Comparison of ENCODE assay signal across 24 cellular contexts in genomic region chr16:69620564-69620963, GRCh38. TPM values are rescaled to one million over a fixed set of nuclear protein-coding genes. Genes with fewer than 3 reads are reported as not detected.
DNase-seq lines count a peak whose midpoint lies in the region; ATAC-seq and TF ChIP-seq lines count a peak whose summit lies in the region.
"Had no signal": no experiment of that assay in that cellular context is flagged by ENCODE, and none has a peak within 500 bp of the region (broad histone marks: within the 10 kb centered on the region; RNA-seq: fewer than 3 reads in every experiment).

No MANE protein-coding gene starts in this region.

- peaks cover 13% of the 10 kb centered on the region for H3K36me3 Mint-ChIP-seq in mesothelial cell of epicardium
- H3K36me3 Mint-ChIP-seq: natural killer cell had no signal

- no peaks in the 10 kb centered on the region for H3K9me3 Mint-ChIP-seq in mesothelial cell of epicardium
- H3K9me3 Mint-ChIP-seq: activated CD8-positive, alpha-beta T cell treated with anti-CD3 and anti-CD28 coated beads for 36 hours; natural killer cell had no signal

- H3K27ac Mint-ChIP-seq in mesothelial cell of epicardium: peak overlapping the region; percentile 89

- no peak overlapping the region for H3K4me3 Mint-ChIP-seq in mesothelial cell of epicardium
- H3K4me3 Mint-ChIP-seq: activated CD8-positive, alpha-beta T cell treated with anti-CD3 and anti-CD28 coated beads for 36 hours; CD14-positive monocyte; natural killer cell had no signal

- no peak overlapping the region for H3K4me3 ChIP-seq in AG09309 (ENCODE audit: control insufficient read depth, low read depth, low read length)
- H3K4me3 ChIP-seq: upper lobe of right lung had no signal

- DNase-seq in AG09309 (ENCODE audit: low read depth) (peak; percentile 24), MV-4-11 (lab: John Stamatoyannopoulos, UW) (peak; percentile 35), mesothelial cell of epicardium (ENCODE audit: low spot score in 2 of 2, unreplicated experiment in 2 of 2) (no peak), HPDE6-E6E7 (ENCODE audit: extremely low spot score) (no peak)
- no peak for DNase-seq in activated naive CD4-positive, alpha-beta T cell treated with anti-CD3 and anti-CD28 coated beads, Interleukin-2, amount 50 U/mL, for 16 hours
- DNase-seq in activated CD4-positive, alpha-beta T cell treated with anti-CD3 and anti-CD28 coated beads for 48 hours: no peak
- DNase-seq: activated CD4-positive, CD25-positive, alpha-beta regulatory T cell; activated CD8-positive, alpha-beta T cell treated with anti-CD3 and anti-CD28 coated beads for 36 hours; activated naive CD4-positive, alpha-beta T cell; activated T-cell treated with anti-CD3 and anti-CD28 coated beads for 4 hours; glutamatergic neuron; mesendoderm; natural killer cell; NCI-H1092 treated with DMSO at 0.1 percent for 48 hours; NCI-H1930; NCI-H345; NCI-H82; OCI-M1; stimulated activated CD8-positive, alpha-beta memory T cell treated with anti-CD3 and anti-CD28 coated beads, Interleukin-4, amount 100 ng/mL, for 48 hours; T1000; upper lobe of right lung had no signal

- peaks cover 27% of the 10 kb centered on the region for H3K4me1 Mint-ChIP-seq in mesothelial cell of epicardium
- H3K4me1 Mint-ChIP-seq: CD14-positive monocyte had no signal

- TF ChIP-seq CTCF in AG09309 (IDR thresholded peaks at IDR 0.05; ENCODE audit: control insufficient read depth, insufficient read depth, low read depth, low read length, missing control alignments) (no peak), mesothelial cell of epicardium (IDR thresholded peaks at IDR 0.05; ENCODE audit: unreplicated experiment) (no peak)

- no peaks in the 10 kb centered on the region for H3K27me3 Mint-ChIP-seq in mesothelial cell of epicardium (ENCODE audit: low read depth)
- H3K27me3 Mint-ChIP-seq: activated CD8-positive, alpha-beta T cell treated with anti-CD3 and anti-CD28 coated beads for 36 hours had no signal

- peak; percentile 74 for ATAC-seq in esophagus mucosa
- no peak for ATAC-seq in GM19452 (IDR thresholded peaks at IDR 0.05; ENCODE audit: unreplicated experiment)
- ATAC-seq: activated CD8-positive, alpha-beta T cell treated with anti-CD3 and anti-CD28 coated beads for 36 hours; natural killer cell; upper lobe of right lung had no signal

RNA-seq across cellular contexts. Expression of gene NFAT5, which starts 54.8 kb away (rescaled TPM):
- total RNA-seq in esophagus mucosa (28.3 TPM), mesothelial cell of epicardium (82.7 to 92.5 TPM (median 90.6 TPM) in 3 replicates)

Comparison
In these comparisons a context has a peak if more than half of its experiments do, and no peak if none do; other contexts are left out.
1. DNase-seq: peak in AG09309 (single experiment) and MV-4-11 (single experiment); none in mesothelial cell of epicardium (0 of 2), HPDE6-E6E7 (single experiment), activated naive CD4-positive, alpha-beta T cell treated with anti-CD3 and anti-CD28 coated beads, Interleukin-2, amount 50 U/mL, for 16 hours (single experiment) and activated CD4-positive, alpha-beta T cell treated with anti-CD3 and anti-CD28 coated beads for 48 hours (single experiment).